In the genomic region with DNA sequence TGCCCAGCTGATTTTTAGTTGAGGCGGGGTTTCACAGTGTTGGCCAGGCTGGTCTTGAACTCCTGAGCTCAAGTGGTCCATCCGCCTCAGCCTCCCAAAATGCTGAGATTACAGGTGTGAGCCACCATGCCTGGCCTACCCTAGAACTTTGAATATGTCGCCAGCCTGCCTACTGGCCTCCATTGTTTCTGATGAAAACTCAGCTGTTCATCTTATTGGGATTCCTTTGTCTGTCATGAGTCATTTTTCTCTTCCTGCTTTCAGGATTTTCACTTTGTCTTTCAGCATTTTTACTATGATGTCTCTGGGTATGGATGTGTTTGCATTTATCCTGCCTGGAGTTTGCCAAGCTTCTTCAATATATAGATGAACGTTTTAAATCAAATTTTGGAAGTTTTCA, we compare ENCODE assay signal across 33 cellular contexts. TPM values are rescaled to one million over a fixed set of nuclear protein-coding genes. Genes with fewer than 3 reads are reported as not detected.
"Had no signal": no experiment of that assay in that cellular context is flagged by ENCODE, and none has a peak within 500 bp of the region (broad histone marks: within the 10 kb centered on the region; RNA-seq: fewer than 3 reads in every experiment).

No MANE protein-coding gene starts in this region.

- H3K27ac ChIP-seq: epithelial cell of prostate, gastrocnemius medialis, heart left ventricle, hepatocyte, lower lobe of right lung, ovary, psoas muscle, skin epidermis, spleen, testis, tibial artery had no signal

- DNase-seq: cortex of kidney; effector memory CD8-positive, alpha-beta T cell; foreskin fibroblast; gastrocnemius medialis; heart left ventricle; left colon; left ventricle myocardium superior; lower lobe of right lung; natural killer cell; occipital lobe; ovary; psoas muscle; right cardiac atrium; spleen; stimulated activated CD4-positive, alpha-beta T cell treated with anti-CD3 and anti-CD28 coated beads, Interleukin-4, amount 100 ng/mL, for 4 hours; stimulated activated naive CD8-positive, alpha-beta T cell treated with anti-CD3 and anti-CD28 coated beads, Interleukin-15, Interleukin-2, amounts not matched to agents 100 U/mL and 50 U/mL, for 24 hours; substantia nigra; testis; tibial artery had no signal

- H3K4me1 ChIP-seq: gastrocnemius medialis, heart left ventricle, lower lobe of right lung, testis, tibial artery had no signal

- H3K9me3 ChIP-seq: gastrocnemius medialis, lower lobe of right lung, ovary, psoas muscle, testis had no signal

- H2AFZ ChIP-seq: hepatocyte had no signal

- H3K27ac Mint-ChIP-seq: effector memory CD8-positive, alpha-beta T cell; natural killer cell; stimulated activated memory B cell treated with anti-CD40 and anti-IgM and Interleukin-4, amounts not matched to agents 10 μg/mL and 1 μg/mL and 100 μg/mL, for 72 hours; type B pancreatic cell had no signal

- H3K79me2 ChIP-seq: hepatocyte had no signal

- H3K4me3 ChIP-seq: gastrocnemius medialis, heart left ventricle, hepatocyte, lower lobe of right lung, ovary, psoas muscle, skin epidermis, spleen, testis, tibial artery had no signal

- ATAC-seq: effector memory CD8-positive, alpha-beta T cell; esophagus mucosa; gastrocnemius medialis; heart left ventricle; left ventricle myocardium superior; lower lobe of right lung; natural killer cell; psoas muscle; right cardiac atrium; stimulated activated memory B cell treated with anti-CD40 and anti-IgM and Interleukin-4, amounts not matched to agents 10 μg/mL and 1 μg/mL and 100 μg/mL, for 72 hours; stimulated activated naive CD8-positive, alpha-beta T cell treated with anti-CD3 and anti-CD28 coated beads, Interleukin-15, Interleukin-2, amounts not matched to agents 100 U/mL and 50 U/mL, for 24 hours had no signal

- H3K9me3 Mint-ChIP-seq: effector memory CD8-positive, alpha-beta T cell; natural killer cell; stimulated activated memory B cell treated with anti-CD40 and anti-IgM and Interleukin-4, amounts not matched to agents 10 μg/mL and 1 μg/mL and 100 μg/mL, for 72 hours; type B pancreatic cell had no signal

- H3K36me3 ChIP-seq: gastrocnemius medialis, heart left ventricle, lower lobe of right lung, ovary, spleen, tibial artery had no signal

- H3K4me2 ChIP-seq: hepatocyte had no signal

- H3K36me3 Mint-ChIP-seq: natural killer cell; stimulated activated memory B cell treated with anti-CD40 and anti-IgM and Interleukin-4, amounts not matched to agents 10 μg/mL and 1 μg/mL and 100 μg/mL, for 72 hours; type B pancreatic cell had no signal

- H3K27me3 ChIP-seq: hepatocyte, ovary, testis had no signal

- H3K4me3 Mint-ChIP-seq: effector memory CD8-positive, alpha-beta T cell; natural killer cell; stimulated activated memory B cell treated with anti-CD40 and anti-IgM and Interleukin-4, amounts not matched to agents 10 μg/mL and 1 μg/mL and 100 μg/mL, for 72 hours; type B pancreatic cell had no signal

RNA-seq across cellular contexts. Expression of a gene that starts 8.1 kb away (rescaled TPM):
- total RNA-seq: gastrocnemius medialis, glomerular endothelial cell, heart left ventricle, left ventricle myocardium superior, mesenteric fat pad, spleen had no signal

RNA-seq across cellular contexts. Expression of a gene that starts 12.5 kb away (rescaled TPM):
- total RNA-seq: gastrocnemius medialis, urinary bladder had no signal

RNA-seq across cellular contexts. Expression of a gene that starts 21.4 kb away (rescaled TPM):
- total RNA-seq: dermis microvascular lymphatic vessel endothelial cell, esophagus mucosa, gastrocnemius medialis, glomerular endothelial cell, heart left ventricle, hepatocyte, kidney epithelial cell, left colon, left ventricle myocardium superior, lower lobe of right lung, mesenteric fat pad, mononuclear cell, natural killer cell, occipital lobe, ovary, psoas muscle, renal cortical epithelial cell, right cardiac atrium, spleen, testis, urinary bladder had no signal
- polyA plus RNA-seq: heart left ventricle, hepatocyte, neural cell, ovary, psoas muscle, right cardiac atrium, spleen, urinary bladder had no signal
